Comparison of ENCODE assay signal across 8 cellular contexts in genomic region chr9:120712539-120713031, GRCh38. TPM values are rescaled to one million over a fixed set of nuclear protein-coding genes. Genes with fewer than 3 reads are reported as not detected.
A peak's percentile ranks its signal among the peaks of the same experiment; 100 is the strongest.
DNase-seq lines count a peak whose midpoint lies in the region; ATAC-seq and TF ChIP-seq lines count a peak whose summit lies in the region.

No MANE protein-coding gene starts in this region.

- intact Hi-C loops in right cardiac atrium (cut with DNase I), result no loop called here
- intact Hi-C loops in Right ventricle myocardium inferior (cut with DNase I), result loop anchor here (5.0 kb wide), 1 partner anchor 90 kb away; no protein-coding TSS in a partner anchor
- intact Hi-C loops in breast epithelium (cut with DNase I; ENCODE audit: low total_unique reads), result no loop called here

- TF ChIP-seq CTCF in breast epithelium (IDR thresholded peaks at IDR 0.05), result no peak

- peak overlapping the region; percentile 76 for H3K9ac ChIP-seq in mucosa of stomach (ENCODE audit: low read length)

- H3K4me3 ChIP-seq in right cardiac atrium (ENCODE audit: low read length) (peak overlapping the region; percentile 85), breast epithelium (peak overlapping the region; percentile 91 to 93 (median 91)), mucosa of stomach (ENCODE audit: low read length) (peak overlapping the region; percentile 57)

- no peak for ATAC-seq in right cardiac atrium
- ATAC-seq in Right ventricle myocardium inferior, result no peak
- no peak for ATAC-seq in HG03095 (IDR thresholded peaks at IDR 0.05; ENCODE audit: unreplicated experiment)
- ATAC-seq in GM18498 (IDR thresholded peaks at IDR 0.05; ENCODE audit: unreplicated experiment), result no peak

- no peaks in the 10 kb centered on the region for H3K36me3 ChIP-seq in breast epithelium
- H3K36me3 ChIP-seq in mucosa of stomach (ENCODE audit: control insufficient read depth, insufficient read depth, low read length), result no peaks in the 10 kb centered on the region

- WGBS in right cardiac atrium, result 37% methylated on average over 4 of the region's 4 CpGs

- TF ChIP-seq POLR2A in breast epithelium (IDR thresholded peaks at IDR 0.05), result no peak

- H3K27ac ChIP-seq in right cardiac atrium (ENCODE audit: low read length) (no peak overlapping the region), breast epithelium (peak overlapping the region; percentile 84 to 87)

- H3K27me3 ChIP-seq in right cardiac atrium (ENCODE audit: control insufficient read depth, insufficient read depth) (no peaks in the 10 kb centered on the region), breast epithelium (no peaks in the 10 kb centered on the region), mucosa of stomach (ENCODE audit: control insufficient read depth, insufficient read depth, low read length) (no peaks in the 10 kb centered on the region)

- DNase-seq in right cardiac atrium (no peak), Right ventricle myocardium inferior (ENCODE audit: missing footprints) (no peak), breast epithelium (ENCODE audit: low spot score in 2 of 2) (no peak), T-helper 9 cell (no peak), NCI-H128 (lab: John Stamatoyannopoulos, UW; ENCODE audit: unreplicated experiment) (no peak)

- H3K4me1 ChIP-seq in right cardiac atrium (ENCODE audit: control insufficient read depth, insufficient read depth, low read length) (no peaks in the 10 kb centered on the region), breast epithelium (no peaks in the 10 kb centered on the region), mucosa of stomach (ENCODE audit: control insufficient read depth, insufficient read depth, low read length) (peaks cover 59% of the 10 kb centered on the region)

- H3K9me3 ChIP-seq in right cardiac atrium (ENCODE audit: control insufficient read depth, low read length) (no peaks in the 10 kb centered on the region), breast epithelium (no peaks in the 10 kb centered on the region), mucosa of stomach (ENCODE audit: control insufficient read depth, low read length) (no peaks in the 10 kb centered on the region)

RNA-seq across cellular contexts. Expression of gene MEGF9, which starts 1.7 kb away (rescaled TPM):
- total RNA-seq in right cardiac atrium, result 10 to 100 TPM; 11.5 to 15.1 (median 13.7) TPM
- polyA plus RNA-seq in right cardiac atrium, result 6.2 TPM
- 25.2 TPM for total RNA-seq in Right ventricle myocardium inferior
- total RNA-seq in breast epithelium, result 10 to 100 TPM; 22.0 to 30.3 (median 27.2) TPM
